ENCODE assay signal across 8 cellular contexts in the genomic region with DNA sequence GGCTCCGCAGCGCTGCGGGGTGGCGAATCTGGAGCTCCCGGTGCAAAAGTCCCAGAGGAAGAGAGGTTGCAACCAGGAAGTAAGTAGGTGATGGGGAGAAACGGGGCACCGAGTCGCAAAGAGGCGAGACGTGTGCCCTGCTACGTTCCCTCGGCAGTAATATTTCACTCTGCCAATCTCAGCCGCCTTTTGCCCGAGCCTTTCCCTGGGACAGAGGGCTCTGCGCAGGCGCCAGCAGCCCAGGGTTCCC. TPM values are rescaled to one million over a fixed set of nuclear protein-coding genes. Genes with fewer than 3 reads are reported as not detected.
DNase-seq lines count a peak whose midpoint lies in the region.

Gene NR1D1 (minus strand): TSS at position 171 of the 250 bp plus-strand sequence. CDS start 495 bp downstream, outside the sequence.

- peaks cover 21% of the 10 kb centered on the region for H3K36me3 ChIP-seq in mesodermal cell (ENCODE audit: control insufficient read depth, insufficient read depth, low read length)

- DNase-seq in activated naive CD4-positive, alpha-beta T cell (lab: John Stamatoyannopoulos, UW): no peak
- DNase-seq in 8988T: no peak
- DNase-seq in hypothalamus (lab: John Stamatoyannopoulos, UW): no peak
- DNase-seq in NCI-H345 treated with DMSO at 0.1 percent for 48 hours (lab: John Stamatoyannopoulos, UW; ENCODE audit: unreplicated experiment): no peak
- DNase-seq in NCI-H2081 treated with DMSO at 0.1 percent for 48 hours (lab: John Stamatoyannopoulos, UW): no peak

- peaks cover 8% of the 10 kb centered on the region for H3K36me3 Mint-ChIP-seq in activated naive CD4-positive, alpha-beta T cell treated with anti-CD3 and anti-CD28 coated beads, Interleukin-2, amount 50 U/mL, for 24 hours

- no peaks in the 10 kb centered on the region for H3K27me3 Mint-ChIP-seq in activated naive CD4-positive, alpha-beta T cell treated with anti-CD3 and anti-CD28 coated beads, Interleukin-2, amount 50 U/mL, for 24 hours

- peak within 1 kb of the TSS; percentile 92 for H3K27ac Mint-ChIP-seq in activated naive CD4-positive, alpha-beta T cell treated with anti-CD3 and anti-CD28 coated beads, Interleukin-2, amount 50 U/mL, for 24 hours

- H3K27ac ChIP-seq in cingulate gyrus (ENCODE audit: low read depth, low read length) (peak within 1 kb of the TSS; percentile 99), mesodermal cell (ENCODE audit: low read depth, low read length, severe bottlenecking) (peak within 1 kb of the TSS; percentile 96)

- H3K9me3 Mint-ChIP-seq in activated naive CD4-positive, alpha-beta T cell treated with anti-CD3 and anti-CD28 coated beads, Interleukin-2, amount 50 U/mL, for 24 hours: no peaks in the 10 kb centered on the region

- H3K4me1 ChIP-seq in mesodermal cell (ENCODE audit: control insufficient read depth, insufficient read depth, low read length, poor library complexity, severe bottlenecking): peaks cover 23% of the 10 kb centered on the region

- H3K4me3 ChIP-seq in mesodermal cell (ENCODE audit: extremely low read depth, insufficient read depth, low read length, poor library complexity, severe bottlenecking): peak within 1 kb of the TSS; percentile 50

- H3K4me1 Mint-ChIP-seq in activated naive CD4-positive, alpha-beta T cell treated with anti-CD3 and anti-CD28 coated beads, Interleukin-2, amount 50 U/mL, for 24 hours: peaks cover 93% of the 10 kb centered on the region

- H3K4me3 Mint-ChIP-seq in activated naive CD4-positive, alpha-beta T cell treated with anti-CD3 and anti-CD28 coated beads, Interleukin-2, amount 50 U/mL, for 24 hours: peak within 1 kb of the TSS; percentile 95

- no peaks in the 10 kb centered on the region for H3K9me3 ChIP-seq in mesodermal cell (ENCODE audit: control insufficient read depth, low read length)

- 0 to 3% methylated on average over 11 to 16 of the region's 16 CpGs for WGBS in mesodermal cell (ENCODE audit: insufficient coverage in 2 of 2), 2 experiments

RNA-seq across cellular contexts. Expression of gene NR1D1, which starts in this region (rescaled TPM):
- 8.1 TPM for polyA plus RNA-seq in mesodermal cell (2013, experiment 1 of 2)
- 6.0 TPM for polyA plus RNA-seq in mesodermal cell (2013, experiment 2 of 2)
